Comparison of ENCODE assay signal across 1 cellular context in the genomic region with DNA sequence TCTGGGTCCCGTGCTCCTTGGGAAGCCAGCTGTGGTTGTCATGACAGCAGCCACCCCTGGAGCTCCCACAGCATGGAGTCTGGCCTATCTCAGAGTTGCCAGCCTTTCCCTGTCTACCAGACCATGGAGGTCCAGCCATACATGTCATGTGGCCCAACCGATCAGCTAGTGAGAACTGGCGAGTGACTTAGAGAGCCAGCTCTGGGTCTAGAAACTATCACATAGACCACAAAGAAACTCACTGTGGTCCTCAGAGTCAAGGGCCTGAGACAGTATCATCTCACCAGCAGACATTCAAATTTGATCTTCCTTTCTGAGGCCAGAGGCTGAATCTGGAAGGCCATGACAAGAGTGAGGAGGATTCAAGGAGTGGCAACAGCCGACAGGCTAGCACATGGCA.
TF ChIP-seq lines count a peak whose summit lies in the region.

No MANE protein-coding gene starts in this region.

TF ChIP-seq in GM12878, 131 proteins besides CTCF, POLR2A, EP300 and RAD21 (continued from another document):
- TF ChIP-seq ZBTB4 (CRISPR knock-in tag; IDR thresholded peaks at IDR 0.05) (no peak), CHD1 (IDR thresholded peaks at IDR 0.05; ENCODE audit: low read depth, low read length) (no peak), SKIL (IDR thresholded peaks at IDR 0.05; ENCODE audit: low read depth, poor library complexity, severe bottlenecking) (peak; percentile 74), BCL11A (IDR thresholded peaks at IDR 0.05; ENCODE audit: low read depth, low read length) (no peak), IKZF2 (IDR thresholded peaks at IDR 0.05) (peak in 1 of 2 experiments; percentile 16; a peak in 1 of 4 replicates), ZNF592 (IDR thresholded peaks at IDR 0.05) (no peak), ESRRA (IDR thresholded peaks at IDR 0.05; ENCODE audit: low read length) (no peak), MTA2 (IDR thresholded peaks at IDR 0.05; ENCODE audit: low read depth) (no peak), RFX5 (IDR thresholded peaks at IDR 0.05; ENCODE audit: low read depth, low read length) (no peak), RELA (IDR thresholded peaks at IDR 0.05; ENCODE audit: borderline replicate concordance, partially characterized antibody) (no peak), ZNF687 (IDR thresholded peaks at IDR 0.05) (no peak; the same call in 1 of the 2 replicates), IRF4 (IDR thresholded peaks at IDR 0.05; ENCODE audit: low read depth, low read length) (no peak), BHLHE40 (IDR thresholded peaks at IDR 0.05; ENCODE audit: borderline replicate concordance in 1 of 2, low read depth in 2 of 2, low read length in 1 of 2) (peak; percentile 32 to 55; a peak in 2 of 4 replicates), CBFB (IDR thresholded peaks at IDR 0.05; ENCODE audit: low read depth) (0 out of 2 replicates have a peak, but pooled peaks have one; percentile 37), POLR2AphosphoS5 (IDR thresholded peaks at IDR 0.05; ENCODE audit: low read length) (no peak), USF1 (IDR thresholded peaks at IDR 0.05; ENCODE audit: borderline replicate concordance, extremely low read length, insufficient read depth, low read depth, low read length) (peak; percentile 34), RUNX3 (IDR thresholded peaks at IDR 0.05; ENCODE audit: low read length) (peak; percentile 84)
- TF ChIP-seq, protein P1, sequence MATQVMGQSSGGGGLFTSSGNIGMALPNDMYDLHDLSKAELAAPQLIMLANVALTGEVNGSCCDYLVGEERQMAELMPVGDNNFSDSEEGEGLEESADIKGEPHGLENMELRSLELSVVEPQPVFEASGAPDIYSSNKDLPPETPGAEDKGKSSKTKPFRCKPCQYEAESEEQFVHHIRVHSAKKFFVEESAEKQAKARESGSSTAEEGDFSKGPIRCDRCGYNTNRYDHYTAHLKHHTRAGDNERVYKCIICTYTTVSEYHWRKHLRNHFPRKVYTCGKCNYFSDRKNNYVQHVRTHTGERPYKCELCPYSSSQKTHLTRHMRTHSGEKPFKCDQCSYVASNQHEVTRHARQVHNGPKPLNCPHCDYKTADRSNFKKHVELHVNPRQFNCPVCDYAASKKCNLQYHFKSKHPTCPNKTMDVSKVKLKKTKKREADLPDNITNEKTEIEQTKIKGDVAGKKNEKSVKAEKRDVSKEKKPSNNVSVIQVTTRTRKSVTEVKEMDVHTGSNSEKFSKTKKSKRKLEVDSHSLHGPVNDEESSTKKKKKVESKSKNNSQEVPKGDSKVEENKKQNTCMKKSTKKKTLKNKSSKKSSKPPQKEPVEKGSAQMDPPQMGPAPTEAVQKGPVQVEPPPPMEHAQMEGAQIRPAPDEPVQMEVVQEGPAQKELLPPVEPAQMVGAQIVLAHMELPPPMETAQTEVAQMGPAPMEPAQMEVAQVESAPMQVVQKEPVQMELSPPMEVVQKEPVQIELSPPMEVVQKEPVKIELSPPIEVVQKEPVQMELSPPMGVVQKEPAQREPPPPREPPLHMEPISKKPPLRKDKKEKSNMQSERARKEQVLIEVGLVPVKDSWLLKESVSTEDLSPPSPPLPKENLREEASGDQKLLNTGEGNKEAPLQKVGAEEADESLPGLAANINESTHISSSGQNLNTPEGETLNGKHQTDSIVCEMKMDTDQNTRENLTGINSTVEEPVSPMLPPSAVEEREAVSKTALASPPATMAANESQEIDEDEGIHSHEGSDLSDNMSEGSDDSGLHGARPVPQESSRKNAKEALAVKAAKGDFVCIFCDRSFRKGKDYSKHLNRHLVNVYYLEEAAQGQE (IDR thresholded peaks at IDR 0.05; ENCODE audit: low read depth, low read length): no peak
- TF ChIP-seq, protein P2, sequence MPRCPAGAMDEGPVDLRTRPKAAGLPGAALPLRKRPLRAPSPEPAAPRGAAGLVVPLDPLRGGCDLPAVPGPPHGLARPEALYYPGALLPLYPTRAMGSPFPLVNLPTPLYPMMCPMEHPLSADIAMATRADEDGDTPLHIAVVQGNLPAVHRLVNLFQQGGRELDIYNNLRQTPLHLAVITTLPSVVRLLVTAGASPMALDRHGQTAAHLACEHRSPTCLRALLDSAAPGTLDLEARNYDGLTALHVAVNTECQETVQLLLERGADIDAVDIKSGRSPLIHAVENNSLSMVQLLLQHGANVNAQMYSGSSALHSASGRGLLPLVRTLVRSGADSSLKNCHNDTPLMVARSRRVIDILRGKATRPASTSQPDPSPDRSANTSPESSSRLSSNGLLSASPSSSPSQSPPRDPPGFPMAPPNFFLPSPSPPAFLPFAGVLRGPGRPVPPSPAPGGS (IDR thresholded peaks at IDR 0.05; ENCODE audit: borderline replicate concordance, insufficient read depth, low read depth, low read length, poor library complexity, severe bottlenecking): peak; percentile 41
- TF ChIP-seq, protein P3, sequence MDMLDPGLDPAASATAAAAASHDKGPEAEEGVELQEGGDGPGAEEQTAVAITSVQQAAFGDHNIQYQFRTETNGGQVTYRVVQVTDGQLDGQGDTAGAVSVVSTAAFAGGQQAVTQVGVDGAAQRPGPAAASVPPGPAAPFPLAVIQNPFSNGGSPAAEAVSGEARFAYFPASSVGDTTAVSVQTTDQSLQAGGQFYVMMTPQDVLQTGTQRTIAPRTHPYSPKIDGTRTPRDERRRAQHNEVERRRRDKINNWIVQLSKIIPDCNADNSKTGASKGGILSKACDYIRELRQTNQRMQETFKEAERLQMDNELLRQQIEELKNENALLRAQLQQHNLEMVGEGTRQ (IDR thresholded peaks at IDR 0.05; ENCODE audit: borderline replicate concordance, low read depth, low read length): no peak; the same call in 1 of the 2 replicates
TF ChIP-seq in GM12878: peak in this region for 11.
